In genomic region chr15:89018235-89018634, GRCh38 we compare ENCODE assay signal across 10 cellular contexts.
DNase-seq lines count a peak whose midpoint lies in the region; ATAC-seq, FAIRE-seq and TF ChIP-seq lines count a peak whose summit lies in the region.
"Had no signal": no experiment of that assay in that cellular context is flagged by ENCODE, and none has a peak within 500 bp of the region (broad histone marks: within the 10 kb centered on the region; RNA-seq: fewer than 3 reads in every experiment).

No MANE protein-coding gene starts in this region.

- no peaks in the 10 kb centered on the region for H3K36me3 ChIP-seq in astrocyte (ENCODE audit: insufficient read depth, low read length)
- H3K36me3 ChIP-seq in right atrium auricular region: no peaks in the 10 kb centered on the region
- H3K36me3 ChIP-seq in skeletal muscle tissue (ENCODE audit: control insufficient read depth in 3 of 3, insufficient read depth in 3 of 3, low read length in 3 of 3): no peaks in the 10 kb centered on the region

- DNase-seq in GM04504 (ENCODE audit: low read depth) (peak; percentile 73), astrocyte (ENCODE audit: low read depth) (no peak), right atrium auricular region (ENCODE audit: low spot score) (peak; percentile 75), kidney tubule cell (ENCODE audit: low spot score) (no peak), GM13977 (ENCODE audit: low spot score) (no peak)
- no peak for DNase-seq in stimulated activated CD4-positive, alpha-beta T cell treated with anti-CD3 and anti-CD28 coated beads, Interleukin-12 subunit alpha, Interleukin-12 subunit beta, amount 100 ng/mL, for 4 hours
- no peak for DNase-seq in activated CD8-positive, alpha-beta memory T cell treated with anti-CD3 and anti-CD28 coated beads, Interleukin-2, amount 10 ng/mL, durations not matched to agents 7 days and 5 days
- DNase-seq: DMS79 had no signal

- FAIRE-seq in astrocyte (lab: Jason Lieb, UNC): no peak

- peaks cover 11% of the 10 kb centered on the region for H3K4me1 Mint-ChIP-seq in astrocyte (ENCODE audit: low read depth, unreplicated experiment)
- peaks cover 20% of the 10 kb centered on the region for H3K4me1 Mint-ChIP-seq in activated CD8-positive, alpha-beta memory T cell treated with anti-CD3 and anti-CD28 coated beads, Interleukin-2, amount 10 ng/mL, durations not matched to agents 7 days and 5 days

- no peaks in the 10 kb centered on the region for H3K36me3 Mint-ChIP-seq in astrocyte (ENCODE audit: low read depth, unreplicated experiment)
- H3K36me3 Mint-ChIP-seq in activated CD8-positive, alpha-beta memory T cell treated with anti-CD3 and anti-CD28 coated beads, Interleukin-2, amount 10 ng/mL, durations not matched to agents 7 days and 5 days: no peaks in the 10 kb centered on the region

- H3K9ac ChIP-seq in astrocyte (ENCODE audit: low read length): peak overlapping the region; percentile 66
- H3K9ac ChIP-seq in skeletal muscle tissue (ENCODE audit: low read depth in 1 of 3, low read length in 3 of 3): peak overlapping the region; percentile 57 to 79 (median 73)

- in situ Hi-C loops in GM13977 (cut with MboI; ENCODE audit: low pct_unique_long_range_greater_than_20kb, low sequenced_read_pairs, unreplicated experiment): no loop called here

- no peak overlapping the region for H3K4me3 ChIP-seq in astrocyte (ENCODE audit: insufficient read depth, low read depth, low read length)
- H3K4me3 ChIP-seq in right atrium auricular region: no peak overlapping the region
- H3K4me3 ChIP-seq in skeletal muscle tissue (ENCODE audit: low read length in 3 of 3): peak overlapping the region in 1 of 3 donors; percentile 68

- H3K27me3 ChIP-seq in astrocyte (ENCODE audit: insufficient read depth, low read length): peaks cover 2% of the 10 kb centered on the region
- H3K27me3 ChIP-seq in right atrium auricular region: no peaks in the 10 kb centered on the region
- H3K27me3 ChIP-seq in skeletal muscle tissue (ENCODE audit: control insufficient read depth in 3 of 3, insufficient read depth in 3 of 3, low read length in 3 of 3): no peaks in the 10 kb centered on the region

- TF ChIP-seq CTCF in astrocyte (IDR thresholded peaks at IDR 0.05; ENCODE audit: insufficient read depth, low read depth, low read length) (no peak), right atrium auricular region (IDR thresholded peaks at IDR 0.05) (no peak), GM13977 (IDR thresholded peaks at IDR 0.05; ENCODE audit: extremely low read depth, insufficient read depth, missing control alignments) (no peak)

- no peak for ATAC-seq in activated CD8-positive, alpha-beta memory T cell treated with anti-CD3 and anti-CD28 coated beads, Interleukin-2, amount 10 ng/mL, durations not matched to agents 7 days and 5 days

- CTCF ChIA-PET in activated CD8-positive, alpha-beta memory T cell treated with anti-CD3 and anti-CD28 coated beads, Interleukin-2, amount 10 ng/mL, durations not matched to agents 7 days and 5 days (lab: Charles Lee): interaction anchor here (0.9 to 2.5 kb wide), 6 partner anchors 9 to 189 kb away, joined by 3 to 23 read pairs (median 4); partner anchors contain the start of gene HAPLN3

- no peaks in the 10 kb centered on the region for H4K20me1 ChIP-seq in astrocyte (ENCODE audit: insufficient read depth, low read length)

- H3K4me1 ChIP-seq in astrocyte (ENCODE audit: insufficient read depth, low read length): peaks cover 13% of the 10 kb centered on the region
- H3K4me1 ChIP-seq in right atrium auricular region: peaks cover 0 to 35% of the 10 kb centered on the region in 2 donors
- peaks cover 18 to 33% (median 31%) of the 10 kb centered on the region in 3 donors for H3K4me1 ChIP-seq in skeletal muscle tissue (ENCODE audit: control insufficient read depth in 3 of 3, insufficient read depth in 3 of 3, low read length in 3 of 3)

- H3K27ac Mint-ChIP-seq in astrocyte (ENCODE audit: unreplicated experiment): peak overlapping the region; percentile 27
- H3K27ac Mint-ChIP-seq in activated CD8-positive, alpha-beta memory T cell treated with anti-CD3 and anti-CD28 coated beads, Interleukin-2, amount 10 ng/mL, durations not matched to agents 7 days and 5 days: no peak overlapping the region

- peak overlapping the region; percentile 86 for H3K4me2 ChIP-seq in astrocyte (ENCODE audit: low read length)

- no peaks in the 10 kb centered on the region for H3K9me3 ChIP-seq in astrocyte (ENCODE audit: insufficient read depth, low read depth, low read length)
- H3K9me3 ChIP-seq in right atrium auricular region: no peaks in the 10 kb centered on the region
- H3K9me3 ChIP-seq in skeletal muscle tissue (ENCODE audit: control insufficient read depth in 3 of 3, low read length in 3 of 3): no peaks in the 10 kb centered on the region

- H3K9me3 Mint-ChIP-seq in astrocyte (ENCODE audit: unreplicated experiment): peaks cover 3% of the 10 kb centered on the region
- no peaks in the 10 kb centered on the region for H3K9me3 Mint-ChIP-seq in activated CD8-positive, alpha-beta memory T cell treated with anti-CD3 and anti-CD28 coated beads, Interleukin-2, amount 10 ng/mL, durations not matched to agents 7 days and 5 days (ENCODE audit: low read depth)
- H3K9me3 Mint-ChIP-seq: activated CD4-positive, alpha-beta T cell treated with anti-CD3 and anti-CD28 coated beads, Interleukin-2, amount 10 ng/mL, durations not matched to agents 7 days and 5 days had no signal

- H3K4me3 Mint-ChIP-seq in astrocyte (ENCODE audit: unreplicated experiment): no peak overlapping the region
- no peak overlapping the region for H3K4me3 Mint-ChIP-seq in activated CD8-positive, alpha-beta memory T cell treated with anti-CD3 and anti-CD28 coated beads, Interleukin-2, amount 10 ng/mL, durations not matched to agents 7 days and 5 days

- H3K27ac ChIP-seq in astrocyte (ENCODE audit: low read depth, low read length): no peak overlapping the region
- H3K27ac ChIP-seq in right atrium auricular region: peak overlapping the region; percentile 78 to 83
- H3K27ac ChIP-seq in skeletal muscle tissue (ENCODE audit: low read depth, low read length): peak overlapping the region; percentile 76

- no peak overlapping the region for H2AFZ ChIP-seq in astrocyte (ENCODE audit: low read depth, low read length)

- peaks cover 3% of the 10 kb centered on the region for H3K27me3 Mint-ChIP-seq in astrocyte (ENCODE audit: low read depth, unreplicated experiment)
- H3K27me3 Mint-ChIP-seq in activated CD8-positive, alpha-beta memory T cell treated with anti-CD3 and anti-CD28 coated beads, Interleukin-2, amount 10 ng/mL, durations not matched to agents 7 days and 5 days: peaks cover 42% of the 10 kb centered on the region

- no peaks in the 10 kb centered on the region for H3K79me2 ChIP-seq in astrocyte (ENCODE audit: insufficient read depth, low read length)

Comparison
In these comparisons a context has a peak if more than half of its experiments do, and no peak if none do; other contexts are left out.
1. DNase-seq: peak in GM04504 (single experiment) and right atrium auricular region (single experiment); none in astrocyte (single experiment), stimulated activated CD4-positive, alpha-beta T cell treated with anti-CD3 and anti-CD28 coated beads, Interleukin-12 subunit alpha, Interleukin-12 subunit beta, amount 100 ng/mL, for 4 hours (single experiment), kidney tubule cell (single experiment), GM13977 (single experiment) and activated CD8-positive, alpha-beta memory T cell treated with anti-CD3 and anti-CD28 coated beads, Interleukin-2, amount 10 ng/mL, durations not matched to agents 7 days and 5 days (single experiment).